Comparison of ENCODE assay signal across 9 cellular contexts in genomic region chr6:123332070-123332469, GRCh38.
"Had no signal": no experiment of that assay in that cellular context is flagged by ENCODE, and none has a peak within 500 bp of the region (broad histone marks: within the 10 kb centered on the region; RNA-seq: fewer than 3 reads in every experiment).

No MANE protein-coding gene starts in this region.

- DNase-seq: H9, HCEC 1CT, Karpas-422, KBM-7 had no signal

- H3K4me3 ChIP-seq: GM23338 had no signal

- H3K4me2 ChIP-seq: GM23338, KMS-11 had no signal

- FAIRE-seq: H1, H54, HTR-8/SVneo had no signal

- H3K27ac ChIP-seq: KMS-11 had no signal

- H2AFZ ChIP-seq: GM23338 had no signal

- H3K9ac ChIP-seq: KMS-11 had no signal

- ATAC-seq: GM23338 had no signal
